Comparison of ENCODE assay signal across 9 cellular contexts in genomic region chr9:107750741-107751521, GRCh38.
DNase-seq lines count a peak whose midpoint lies in the region; ATAC-seq and TF ChIP-seq lines count a peak whose summit lies in the region.
"Had no signal": no experiment of that assay in that cellular context is flagged by ENCODE, and none has a peak within 500 bp of the region (broad histone marks: within the 10 kb centered on the region; RNA-seq: fewer than 3 reads in every experiment).

No MANE protein-coding gene starts in this region.

- H3K36me3 Mint-ChIP-seq in progenitor cell of endocrine pancreas (ENCODE audit: insufficient read depth), result no peaks in the 10 kb centered on the region
- H3K36me3 Mint-ChIP-seq: CD4-positive, CD25-positive, alpha-beta regulatory T cell had no signal

- H3K27me3 Mint-ChIP-seq in progenitor cell of endocrine pancreas, result peaks cover 91% of the 10 kb centered on the region
- H3K27me3 Mint-ChIP-seq: CD4-positive, CD25-positive, alpha-beta regulatory T cell had no signal

- intact Hi-C loops in thyroid gland (cut with DNase I), result loop anchor here (5.0 kb wide), 1 partner anchor 1001 kb away; no protein-coding TSS in a partner anchor

- WGBS in thyroid gland, 2 donors, result 6 to 29% methylated on average over 8 of the region's 8 CpGs

- peak; percentile 22 for DNase-seq in NK-92 treated with Interleukin-12 subunit alpha and Interleukin-12 subunit beta, amount 100 ng/mL, for 24 hours (lab: John Stamatoyannopoulos, UW)
- DNase-seq in NK-92 (lab: John Stamatoyannopoulos, UW; ENCODE audit: unreplicated experiment), result no peak
- DNase-seq in brain pericyte (ENCODE audit: low read depth, low spot score), result peak; percentile 87
- peak; percentile 69 to 85 for DNase-seq in thyroid gland
- no peak for DNase-seq in progenitor cell of endocrine pancreas (ENCODE audit: low spot score, unreplicated experiment)
- DNase-seq: CD4-positive, CD25-positive, alpha-beta regulatory T cell had no signal

- H3K9me3 Mint-ChIP-seq in progenitor cell of endocrine pancreas (ENCODE audit: low read depth), result no peaks in the 10 kb centered on the region

- H3K9me3 ChIP-seq in thyroid gland, result no peaks in the 10 kb centered on the region

- no peak overlapping the region for H3K27ac Mint-ChIP-seq in progenitor cell of endocrine pancreas
- H3K27ac Mint-ChIP-seq: CD4-positive, CD25-positive, alpha-beta regulatory T cell had no signal

- no peak overlapping the region for H3K4me3 ChIP-seq in thyroid gland (replicated peaks in 1 of 3)

- peak overlapping the region; percentile 73 for H3K27ac ChIP-seq in layer of hippocampus (ENCODE audit: low read depth, low read length)
- H3K27ac ChIP-seq in thyroid gland, result peak overlapping the region; percentile 61 to 86 (median 83)

- H3K4me3 Mint-ChIP-seq in progenitor cell of endocrine pancreas (ENCODE audit: low read depth), result no peak overlapping the region
- H3K4me3 Mint-ChIP-seq: CD4-positive, CD25-positive, alpha-beta regulatory T cell had no signal

- H3K27me3 ChIP-seq in layer of hippocampus (ENCODE audit: control insufficient read depth, insufficient read depth, low read length) (no peaks in the 10 kb centered on the region), thyroid gland (no peaks in the 10 kb centered on the region)

- H3K4me1 ChIP-seq in thyroid gland, result peaks cover 27 to 51% of the 10 kb centered on the region in 2 donors

- no peak for TF ChIP-seq POLR2A in thyroid gland (IDR thresholded peaks at IDR 0.05)

- H3K4me1 Mint-ChIP-seq in progenitor cell of endocrine pancreas (ENCODE audit: low read depth), result no peaks in the 10 kb centered on the region
- H3K4me1 Mint-ChIP-seq: CD4-positive, CD25-positive, alpha-beta regulatory T cell had no signal

- ATAC-seq in HG03457 (IDR thresholded peaks at IDR 0.05; ENCODE audit: unreplicated experiment), result no peak
- no peak for ATAC-seq in HG02571 (IDR thresholded peaks at IDR 0.05; ENCODE audit: unreplicated experiment)

- TF ChIP-seq CTCF in thyroid gland (IDR thresholded peaks at IDR 0.05), result no peak
- TF ChIP-seq CTCF in progenitor cell of endocrine pancreas (IDR thresholded peaks at IDR 0.05; ENCODE audit: unreplicated experiment), result no peak

- no peaks in the 10 kb centered on the region for H3K36me3 ChIP-seq in thyroid gland

Comparison
In these comparisons a context has a peak if more than half of its experiments do, and no peak if none do; other contexts are left out.
1. DNase-seq: peak in NK-92 treated with Interleukin-12 subunit alpha and Interleukin-12 subunit beta, amount 100 ng/mL, for 24 hours (single experiment), brain pericyte (single experiment) and thyroid gland (2 of 2); none in NK-92 (single experiment) and progenitor cell of endocrine pancreas (single experiment).